In genomic region chrX:41441934-41442823, GRCh38 we compare ENCODE assay signal across 8 cellular contexts. TPM values are rescaled to one million over a fixed set of nuclear protein-coding genes. Genes with fewer than 3 reads are reported as not detected.
DNase-seq lines count a peak whose midpoint lies in the region; ATAC-seq, FAIRE-seq and TF ChIP-seq lines count a peak whose summit lies in the region.

No MANE protein-coding gene starts in this region.

- H3K27ac ChIP-seq in CD4-positive, alpha-beta memory T cell (ENCODE audit: low read depth, low read length), result no peak overlapping the region
- peak overlapping the region; percentile 38 for H3K27ac ChIP-seq in osteoblast (ENCODE audit: low read depth, low read length)
- H3K27ac ChIP-seq in testis, result no peak overlapping the region

- H3K4me2 ChIP-seq in osteoblast (ENCODE audit: insufficient read depth, low read length), result peak overlapping the region; percentile 69

- no peaks in the 10 kb centered on the region for H4K20me1 ChIP-seq in osteoblast (ENCODE audit: insufficient read depth, low read length)

- H3K36me3 Mint-ChIP-seq in CD4-positive, alpha-beta memory T cell, result no peaks in the 10 kb centered on the region

- H3K79me2 ChIP-seq in osteoblast (ENCODE audit: insufficient read depth, low read length), result no peaks in the 10 kb centered on the region

- H2AFZ ChIP-seq in osteoblast (ENCODE audit: low read length), result peak overlapping the region; percentile 72

- CTCF ChIA-PET in CD4-positive, alpha-beta memory T cell (lab: Charles Lee; ENCODE audit: partially characterized antibody), result interaction anchor here (0.8 to 1.6 kb wide), 5 partner anchors 10 to 106 kb away, joined by 3 to 6 read pairs (median 4); no protein-coding TSS in a partner anchor

- peak; percentile 85 to 93 (median 90) for DNase-seq in CD4-positive, alpha-beta memory T cell
- DNase-seq in RKO (ENCODE audit: low spot score) (peak; percentile 86), activated gamma-delta T cell (lab: John Stamatoyannopoulos, UW) (peak; percentile 73), frontal cortex (ENCODE audit: low spot score in 2 of 2) (peak; percentile 59 to 71), osteoblast (ENCODE audit: insufficient read length, low spot score, missing footprints) (peak; percentile 94), testis (peak; percentile 68)

- TF ChIP-seq CTCF in osteoblast (IDR thresholded peaks at IDR 0.05; ENCODE audit: extremely low read depth, low read depth, low read length) (peak; percentile 43), testis (IDR thresholded peaks at IDR 0.05) (peak; percentile 35 to 58 (median 41))

- FAIRE-seq in frontal cortex (lab: Jason Lieb, UNC), result no peak

- no peaks in the 10 kb centered on the region for H3K36me3 ChIP-seq in CD4-positive, alpha-beta memory T cell (ENCODE audit: insufficient read depth, low read length)
- H3K36me3 ChIP-seq in osteoblast (ENCODE audit: insufficient read depth, low read length) (no peaks in the 10 kb centered on the region), testis (ENCODE audit: low read depth, missing control alignments) (no peaks in the 10 kb centered on the region)

- H3K9me3 Mint-ChIP-seq in CD4-positive, alpha-beta memory T cell, result no peaks in the 10 kb centered on the region

- H3K27me3 ChIP-seq in CD4-positive, alpha-beta memory T cell (ENCODE audit: insufficient read depth, low read length), result no peaks in the 10 kb centered on the region
- H3K27me3 ChIP-seq in osteoblast (ENCODE audit: insufficient read depth, low read length), result no peaks in the 10 kb centered on the region
- H3K27me3 ChIP-seq in testis, result no peaks in the 10 kb centered on the region

- peak overlapping the region; percentile 54 to 75 (median 71) for H3K4me3 Mint-ChIP-seq in CD4-positive, alpha-beta memory T cell

- peaks cover 4 to 15% (median 6%) of the 10 kb centered on the region in 4 donors for H3K4me1 Mint-ChIP-seq in CD4-positive, alpha-beta memory T cell

- POLR2A ChIA-PET in CD4-positive, alpha-beta memory T cell (lab: Charles Lee; ENCODE audit: partially characterized antibody), result interaction anchor here (0.6 to 4.2 kb wide), 11 partner anchors 59 to 302 kb away, joined by 3 to 40 read pairs (median 5); partner anchors contain the start of gene DDX3X

- peak; percentile 85 for ATAC-seq in GM19324 (IDR thresholded peaks at IDR 0.05; ENCODE audit: low FRiP score, unreplicated experiment)
- peak; percentile 74 for ATAC-seq in HG03457 (IDR thresholded peaks at IDR 0.05; ENCODE audit: unreplicated experiment)

- no peak for TF ChIP-seq POLR2A in testis (IDR thresholded peaks at IDR 0.05)

- 10 to 47% methylated on average over 2 to 34 of the region's 58 CpGs for WGBS in testis, 2 donors

- H3K27me3 Mint-ChIP-seq in CD4-positive, alpha-beta memory T cell, result no peaks in the 10 kb centered on the region

- H3K27ac Mint-ChIP-seq in CD4-positive, alpha-beta memory T cell, result peak overlapping the region; percentile 55 to 82 (median 79)

- H3K4me3 ChIP-seq in CD4-positive, alpha-beta memory T cell (ENCODE audit: low read length in 2 of 2), result peak overlapping the region in 1 of 2 donors; percentile 41
- H3K4me3 ChIP-seq in osteoblast (ENCODE audit: insufficient read depth, low read length) (peak overlapping the region; percentile 63), testis (peak overlapping the region; percentile 32 to 44)

- H3K4me1 ChIP-seq in CD4-positive, alpha-beta memory T cell (ENCODE audit: insufficient read depth, low read length), result peaks cover 6% of the 10 kb centered on the region
- H3K4me1 ChIP-seq in osteoblast (ENCODE audit: insufficient read depth, low read length) (no peaks in the 10 kb centered on the region), testis (no peaks in the 10 kb centered on the region)

- no peaks in the 10 kb centered on the region for H3K9me3 ChIP-seq in CD4-positive, alpha-beta memory T cell (ENCODE audit: control insufficient read depth in 1 of 2, low read length in 2 of 2)
- no peaks in the 10 kb centered on the region for H3K9me3 ChIP-seq in osteoblast (ENCODE audit: low read depth, low read length)
- H3K9me3 ChIP-seq in testis, result no peaks in the 10 kb centered on the region

- intact Hi-C loops in CD4-positive, alpha-beta memory T cell (cut with micrococcal nuclease), result loop anchor here (1.0 to 5.0 kb wide), 6 partner anchors 59 to 262 kb away; no protein-coding TSS in a partner anchor
- intact Hi-C loops in testis (cut with DNase I; ENCODE audit: low total_unique reads), result no loop called here

RNA-seq across cellular contexts. Expression of gene NYX, which starts 5.0 kb away (rescaled TPM):
- not detected for total RNA-seq in CD4-positive, alpha-beta memory T cell
- polyA plus RNA-seq in CD4-positive, alpha-beta memory T cell, result not detected
- not detected for total RNA-seq in frontal cortex
- not detected in 2 replicates for total RNA-seq in osteoblast
- 1 to 10 TPM; 1.5 to 2.9 TPM for total RNA-seq in testis
- 0.87 TPM for polyA plus RNA-seq in testis (ENCODE audit: insufficient read depth, low read depth, low replicate concordance)
